Comparison of ENCODE assay signal across 8 cellular contexts in genomic region chr19:47723573-47723923, GRCh38. TPM values are rescaled to one million over a fixed set of nuclear protein-coding genes. Genes with fewer than 3 reads are reported as not detected.
DNase-seq lines count a peak whose midpoint lies in the region; ATAC-seq and TF ChIP-seq lines count a peak whose summit lies in the region.

No MANE protein-coding gene starts in this region.

- H3K27ac Mint-ChIP-seq in osteocyte (ENCODE audit: unreplicated experiment): peak overlapping the region; percentile 83
- H3K27ac Mint-ChIP-seq in CD8-positive, alpha-beta T cell: no peak overlapping the region

- peak overlapping the region; percentile 76 to 89 for H3K27ac ChIP-seq in coronary artery
- no peak overlapping the region for H3K27ac ChIP-seq in CD8-positive, alpha-beta T cell (ENCODE audit: low read depth, low read length)

- H3K4me1 ChIP-seq in CD8-positive, alpha-beta T cell (ENCODE audit: insufficient read depth, low read length): no peaks in the 10 kb centered on the region

- H3K27me3 Mint-ChIP-seq in osteocyte (ENCODE audit: unreplicated experiment): no peaks in the 10 kb centered on the region
- peaks cover 24% of the 10 kb centered on the region for H3K27me3 Mint-ChIP-seq in CD8-positive, alpha-beta T cell (ENCODE audit: low read depth)

- no peaks in the 10 kb centered on the region for H3K9me3 ChIP-seq in CD8-positive, alpha-beta T cell (ENCODE audit: low read length)

- ATAC-seq in GM18498 (IDR thresholded peaks at IDR 0.05; ENCODE audit: unreplicated experiment): no peak
- no peak for ATAC-seq in CD8-positive, alpha-beta T cell
- ATAC-seq in HG02852 (IDR thresholded peaks at IDR 0.05; ENCODE audit: unreplicated experiment): no peak
- no peak for ATAC-seq in GM21423 (IDR thresholded peaks at IDR 0.05; ENCODE audit: unreplicated experiment)

- H3K4me1 Mint-ChIP-seq in osteocyte (ENCODE audit: unreplicated experiment): peaks cover 84% of the 10 kb centered on the region
- no peaks in the 10 kb centered on the region for H3K4me1 Mint-ChIP-seq in CD8-positive, alpha-beta T cell (ENCODE audit: low read depth)

- no peak for TF ChIP-seq CTCF in coronary artery (IDR thresholded peaks at IDR 0.05)
- no peak for TF ChIP-seq CTCF in osteocyte (IDR thresholded peaks at IDR 0.05)
- no peak for TF ChIP-seq CTCF in CD8-positive, alpha-beta T cell (IDR thresholded peaks at IDR 0.05)

- POLR2A ChIA-PET in CD8-positive, alpha-beta T cell (lab: Charles Lee): no interaction called here

- H3K36me3 Mint-ChIP-seq in osteocyte (ENCODE audit: unreplicated experiment): peaks cover 33% of the 10 kb centered on the region
- H3K36me3 Mint-ChIP-seq in CD8-positive, alpha-beta T cell: no peaks in the 10 kb centered on the region

- DNase-seq in HCEC 1CT (peak; percentile 83), NCI-H446 treated with DMSO at 0.1 percent for 48 hours (lab: John Stamatoyannopoulos, UW) (peak; percentile 47), coronary artery (ENCODE audit: low spot score) (peak; percentile 82), osteocyte (ENCODE audit: extremely low spot score, unreplicated experiment) (no peak)
- no peak for DNase-seq in CD8-positive, alpha-beta T cell

- H3K9me3 Mint-ChIP-seq in osteocyte (ENCODE audit: unreplicated experiment): no peaks in the 10 kb centered on the region
- H3K9me3 Mint-ChIP-seq in CD8-positive, alpha-beta T cell: no peaks in the 10 kb centered on the region

- CTCF ChIA-PET in CD8-positive, alpha-beta T cell (lab: Charles Lee): interaction anchor here (0.6 to 1.3 kb wide), 3 partner anchors 9 to 435 kb away, joined by 3 to 4 read pairs (median 3); no protein-coding TSS in a partner anchor

- intact Hi-C loops in CD8-positive, alpha-beta T cell (cut with DNase I, micrococcal nuclease): no loop called here

- H3K4me3 Mint-ChIP-seq in osteocyte (ENCODE audit: unreplicated experiment): peak overlapping the region; percentile 47
- H3K4me3 Mint-ChIP-seq in CD8-positive, alpha-beta T cell: no peak overlapping the region

- no peaks in the 10 kb centered on the region for H3K36me3 ChIP-seq in CD8-positive, alpha-beta T cell (ENCODE audit: insufficient read depth, low read length)

- H3K27me3 ChIP-seq in CD8-positive, alpha-beta T cell (ENCODE audit: insufficient read depth, low read length): no peaks in the 10 kb centered on the region

- peak overlapping the region; percentile 67 for H3K4me3 ChIP-seq in coronary artery
- no peak overlapping the region for H3K4me3 ChIP-seq in CD8-positive, alpha-beta T cell (ENCODE audit: low read depth, low read length)

RNA-seq across cellular contexts. Expression of gene EHD2, which starts 10.3 kb away (rescaled TPM):
- 440 and 443 TPM in 2 replicates for total RNA-seq in osteocyte
- total RNA-seq in CD8-positive, alpha-beta T cell: under 1 TPM in 1 of 2 experiments, not detected in 1; 0.25 TPM

RNA-seq across cellular contexts. Expression of gene NOP53, which starts 21.8 kb away (rescaled TPM):
- total RNA-seq in osteocyte: 231 and 232 TPM in 2 replicates
- total RNA-seq in CD8-positive, alpha-beta T cell: 100 to 1,000 TPM; 924 to 926 TPM

RNA-seq across cellular contexts. Expression of gene SELENOW, which starts 55.0 kb away (rescaled TPM):
- total RNA-seq in osteocyte: 193 and 204 TPM in 2 replicates
- total RNA-seq in CD8-positive, alpha-beta T cell: 10 to 100 TPM; 64.9 to 68.1 TPM

Comparison
In these comparisons a context has a peak if more than half of its experiments do, and no peak if none do; other contexts are left out.
1. DNase-seq: peak in HCEC 1CT (single experiment), NCI-H446 treated with DMSO at 0.1 percent for 48 hours (single experiment) and coronary artery (single experiment); none in osteocyte (single experiment) and CD8-positive, alpha-beta T cell (0 of 7).
2. RNA of gene EHD2, which starts 10.3 kb away (total RNA-seq): 440 to 443 TPM in osteocyte; 0.25 TPM in CD8-positive, alpha-beta T cell; every median in the first group is over 100 times any median in the second.